ENCODE assay signal across 23 cellular contexts in the genomic region with DNA sequence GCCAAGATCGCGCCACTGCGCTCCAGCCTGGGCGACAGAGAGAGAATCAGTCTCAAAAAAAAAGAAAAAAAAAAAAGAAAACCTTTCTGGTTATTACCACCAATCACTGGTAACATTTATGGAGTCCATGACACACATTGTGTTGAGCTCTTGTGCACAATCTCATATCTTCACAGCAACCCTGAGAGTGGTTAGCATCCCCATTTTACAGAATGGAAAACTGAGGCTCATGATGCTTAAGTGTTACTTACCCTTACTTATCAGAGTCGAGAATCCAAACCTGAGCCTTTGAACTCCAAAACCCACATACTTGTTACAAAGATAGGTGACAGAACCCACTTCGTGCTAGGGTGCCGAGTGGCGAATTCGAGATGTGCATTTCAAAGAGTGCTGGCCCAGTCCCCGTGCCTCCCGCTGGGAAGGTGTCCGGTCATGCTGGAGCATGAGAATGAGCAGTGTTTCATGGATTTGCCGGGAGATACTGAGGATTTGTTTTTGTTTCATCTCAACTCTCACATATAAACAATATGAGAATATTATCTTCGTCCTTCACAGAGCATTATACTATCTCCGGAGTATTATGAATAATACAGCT. TPM values are rescaled to one million over a fixed set of nuclear protein-coding genes. Genes with fewer than 3 reads are reported as not detected.
"Had no signal": no experiment of that assay in that cellular context is flagged by ENCODE, and none has a peak within 500 bp of the region (broad histone marks: within the 10 kb centered on the region; RNA-seq: fewer than 3 reads in every experiment).

No MANE protein-coding gene starts in this region.

- H3K27ac Mint-ChIP-seq: naive thymus-derived CD4-positive, alpha-beta T cell had no signal

- H3K27me3 Mint-ChIP-seq: central memory CD8-positive, alpha-beta T cell had no signal

- H3K9me3 Mint-ChIP-seq: central memory CD8-positive, alpha-beta T cell; naive thymus-derived CD4-positive, alpha-beta T cell had no signal

- H3K4me3 Mint-ChIP-seq: central memory CD8-positive, alpha-beta T cell; naive thymus-derived CD4-positive, alpha-beta T cell had no signal

- H3K36me3 Mint-ChIP-seq: naive thymus-derived CD4-positive, alpha-beta T cell had no signal

- ATAC-seq: esophagus mucosa; heart left ventricle; left colon; naive thymus-derived CD4-positive, alpha-beta T cell; pancreas had no signal

- H3K4me1 Mint-ChIP-seq: central memory CD8-positive, alpha-beta T cell had no signal

- H3K4me1 ChIP-seq: pancreas, prostate gland, upper lobe of left lung had no signal

- H3K27me3 ChIP-seq: dorsolateral prefrontal cortex, heart left ventricle, pancreas, sigmoid colon, stomach, upper lobe of left lung had no signal

- DNase-seq: cortex of kidney; effector memory CD4-positive, alpha-beta T cell; heart left ventricle; hippocampal formation; left colon; mesendoderm; naive thymus-derived CD4-positive, alpha-beta T cell; pancreas; stimulated activated CD4-positive, alpha-beta T cell treated with anti-CD3 and anti-CD28 coated beads, Interleukin-12 subunit alpha, Interleukin-12 subunit beta, amount 100 ng/mL, for 4 hours; stimulated activated naive CD4-positive, alpha-beta T cell; stomach; substantia nigra had no signal

- H3K9me3 ChIP-seq: heart left ventricle, pancreas, prostate gland, sigmoid colon, stomach, thoracic aorta, upper lobe of left lung had no signal

- H3K4me3 ChIP-seq: dorsolateral prefrontal cortex, heart left ventricle, pancreas, prostate gland, sigmoid colon, skin epidermis, stomach, thoracic aorta, upper lobe of left lung had no signal

- H3K27ac ChIP-seq: dorsolateral prefrontal cortex, heart left ventricle, pancreas, prostate gland, sigmoid colon, skin epidermis, stomach, thoracic aorta, upper lobe of left lung had no signal

RNA-seq across cellular contexts. Expression of gene CYP27C1, which starts 50.9 kb away (rescaled TPM):
- total RNA-seq: fibroblast of lung; lung microvascular endothelial cell; mononuclear cell; naive thymus-derived CD4-positive, alpha-beta T cell had no signal
- polyA plus RNA-seq: naive thymus-derived CD4-positive, alpha-beta T cell had no signal
